24 cellular contexts compared by ENCODE assay signal in the genomic region with DNA sequence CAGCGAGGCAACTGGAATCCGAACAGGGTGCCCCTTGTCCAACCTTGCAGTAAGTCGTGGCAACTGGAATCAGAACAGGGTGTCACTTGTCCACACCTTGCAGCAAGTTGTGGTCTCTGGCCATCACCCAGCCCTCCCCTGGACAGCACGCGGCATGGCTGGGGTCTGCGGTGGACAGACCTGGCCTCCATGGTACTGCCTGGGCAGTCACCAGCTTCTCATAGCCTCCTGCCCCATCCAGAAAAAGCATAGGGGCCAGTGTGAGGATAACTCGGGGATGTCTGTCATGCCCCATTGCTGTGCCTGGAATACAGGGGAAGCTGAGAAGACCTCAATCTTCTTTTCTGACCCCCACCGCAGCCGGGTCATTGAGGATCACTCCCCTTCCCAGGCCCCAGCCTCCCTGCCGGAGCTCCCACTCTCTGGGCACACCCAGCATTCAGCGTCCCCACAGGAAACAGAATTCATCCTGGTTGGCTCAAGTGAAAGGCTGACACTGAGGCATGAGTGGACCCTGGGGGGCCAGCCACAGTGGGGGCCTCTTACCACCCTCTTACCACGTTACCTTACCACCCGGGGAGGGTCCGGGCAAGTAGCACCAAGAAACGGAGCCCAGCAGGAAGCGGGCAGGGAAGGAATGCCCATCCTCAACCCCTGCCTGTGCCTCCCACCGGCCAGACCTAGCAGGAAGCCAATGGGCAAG.
"Had no signal": no experiment of that assay in that cellular context is flagged by ENCODE, and none has a peak within 500 bp of the region (broad histone marks: within the 10 kb centered on the region; RNA-seq: fewer than 3 reads in every experiment).

No MANE protein-coding gene starts in this region.

- H3K27ac ChIP-seq: left ventricle myocardium inferior, lower lobe of right lung, neural progenitor cell, pancreas, prostate gland, spleen, tibial artery, upper lobe of right lung had no signal

- H3K4me3 ChIP-seq: left ventricle myocardium inferior, lower lobe of right lung, neural progenitor cell, pancreas, prostate gland, spleen, tibial artery, upper lobe of right lung had no signal

- FAIRE-seq: frontal cortex, keratinocyte, pancreas had no signal

- H3K4me1 Mint-ChIP-seq: central memory CD8-positive, alpha-beta T cell; immature natural killer cell; neural progenitor cell; stimulated activated memory B cell treated with anti-CD40 and anti-IgM and Interleukin-4, amounts not matched to agents 10 μg/mL and 1 μg/mL and 100 μg/mL, for 72 hours had no signal

- H3K27me3 ChIP-seq: neural progenitor cell, pancreas, upper lobe of right lung had no signal

- H3K36me3 ChIP-seq: left ventricle myocardium inferior, lower lobe of right lung, neural progenitor cell, pancreas, prostate gland, spleen, tibial artery, upper lobe of right lung had no signal

- DNase-seq: effector CD4-positive, alpha-beta T cell; immature natural killer cell; left cardiac atrium; left ventricle myocardium inferior; lower lobe of right lung; midbrain; occipital lobe; spleen; stimulated activated CD4-positive, alpha-beta T cell treated with anti-CD3 and anti-CD28 coated beads, Interleukin-15, amount 100 ng/mL, for 24 hours; stimulated activated CD4-positive, alpha-beta T cell treated with anti-CD3 and anti-CD28 coated beads, Interleukin-1b, Interleukin-23, amount 100 ng/mL, for 48 hours; stimulated activated CD4-positive, alpha-beta T cell treated with anti-CD3 and anti-CD28 coated beads, Interleukin-4, amount 100 ng/mL, for 24 hours; upper lobe of right lung had no signal

- H3K9me3 Mint-ChIP-seq: central memory CD8-positive, alpha-beta T cell; dendritic cell treated with granulocyte-macrophage colony-stimulating factor and Interleukin-4, amounts not matched to agents 40 ng/mL and 50 ng/mL, for 4 days; memory B cell; natural killer cell treated with Interleukin-12 subunit alpha and Interleukin-12 subunit beta and Interleukin-15 and Interleukin-18, amount 100 ng/mL, for 72 hours; neural progenitor cell; stimulated activated memory B cell treated with anti-CD40 and anti-IgM and Interleukin-4, amounts not matched to agents 10 μg/mL and 1 μg/mL and 100 μg/mL, for 72 hours; stimulated activated naive CD8-positive, alpha-beta T cell treated with anti-CD3 and anti-CD28 coated beads, Interleukin-15, Interleukin-2, amounts not matched to agents 100 ng/mL and 50 ng/mL, for 24 hours had no signal

- H3K9me3 ChIP-seq: left ventricle myocardium inferior, lower lobe of right lung, pancreas, prostate gland, tibial artery, upper lobe of right lung had no signal

- H3K27me3 Mint-ChIP-seq: dendritic cell treated with granulocyte-macrophage colony-stimulating factor and Interleukin-4, amounts not matched to agents 40 ng/mL and 50 ng/mL, for 4 days had no signal

- H3K27ac Mint-ChIP-seq: dendritic cell treated with granulocyte-macrophage colony-stimulating factor and Interleukin-4, amounts not matched to agents 40 ng/mL and 50 ng/mL, for 4 days; immature natural killer cell; memory B cell; natural killer cell treated with Interleukin-12 subunit alpha and Interleukin-12 subunit beta and Interleukin-15 and Interleukin-18, amount 100 ng/mL, for 72 hours; neural progenitor cell; stimulated activated memory B cell treated with anti-CD40 and anti-IgM and Interleukin-4, amounts not matched to agents 10 μg/mL and 1 μg/mL and 100 μg/mL, for 72 hours; stimulated activated naive CD8-positive, alpha-beta T cell treated with anti-CD3 and anti-CD28 coated beads, Interleukin-15, Interleukin-2, amounts not matched to agents 100 ng/mL and 50 ng/mL, for 24 hours had no signal

- H3K4me1 ChIP-seq: left ventricle myocardium inferior, lower lobe of right lung, neural progenitor cell, pancreas, prostate gland, spleen, tibial artery, upper lobe of right lung had no signal

- H3K36me3 Mint-ChIP-seq: immature natural killer cell; memory B cell; natural killer cell treated with Interleukin-12 subunit alpha and Interleukin-12 subunit beta and Interleukin-15 and Interleukin-18, amount 100 ng/mL, for 72 hours; neural progenitor cell; stimulated activated memory B cell treated with anti-CD40 and anti-IgM and Interleukin-4, amounts not matched to agents 10 μg/mL and 1 μg/mL and 100 μg/mL, for 72 hours had no signal

- H3K9ac ChIP-seq: neural progenitor cell had no signal

- H3K4me3 Mint-ChIP-seq: central memory CD8-positive, alpha-beta T cell; dendritic cell treated with granulocyte-macrophage colony-stimulating factor and Interleukin-4, amounts not matched to agents 40 ng/mL and 50 ng/mL, for 4 days; immature natural killer cell; memory B cell; natural killer cell treated with Interleukin-12 subunit alpha and Interleukin-12 subunit beta and Interleukin-15 and Interleukin-18, amount 100 ng/mL, for 72 hours; neural progenitor cell; stimulated activated memory B cell treated with anti-CD40 and anti-IgM and Interleukin-4, amounts not matched to agents 10 μg/mL and 1 μg/mL and 100 μg/mL, for 72 hours; stimulated activated naive CD8-positive, alpha-beta T cell treated with anti-CD3 and anti-CD28 coated beads, Interleukin-15, Interleukin-2, amounts not matched to agents 100 ng/mL and 50 ng/mL, for 24 hours had no signal
